Comparison of ENCODE assay signal across 1 cellular context in the genomic region with DNA sequence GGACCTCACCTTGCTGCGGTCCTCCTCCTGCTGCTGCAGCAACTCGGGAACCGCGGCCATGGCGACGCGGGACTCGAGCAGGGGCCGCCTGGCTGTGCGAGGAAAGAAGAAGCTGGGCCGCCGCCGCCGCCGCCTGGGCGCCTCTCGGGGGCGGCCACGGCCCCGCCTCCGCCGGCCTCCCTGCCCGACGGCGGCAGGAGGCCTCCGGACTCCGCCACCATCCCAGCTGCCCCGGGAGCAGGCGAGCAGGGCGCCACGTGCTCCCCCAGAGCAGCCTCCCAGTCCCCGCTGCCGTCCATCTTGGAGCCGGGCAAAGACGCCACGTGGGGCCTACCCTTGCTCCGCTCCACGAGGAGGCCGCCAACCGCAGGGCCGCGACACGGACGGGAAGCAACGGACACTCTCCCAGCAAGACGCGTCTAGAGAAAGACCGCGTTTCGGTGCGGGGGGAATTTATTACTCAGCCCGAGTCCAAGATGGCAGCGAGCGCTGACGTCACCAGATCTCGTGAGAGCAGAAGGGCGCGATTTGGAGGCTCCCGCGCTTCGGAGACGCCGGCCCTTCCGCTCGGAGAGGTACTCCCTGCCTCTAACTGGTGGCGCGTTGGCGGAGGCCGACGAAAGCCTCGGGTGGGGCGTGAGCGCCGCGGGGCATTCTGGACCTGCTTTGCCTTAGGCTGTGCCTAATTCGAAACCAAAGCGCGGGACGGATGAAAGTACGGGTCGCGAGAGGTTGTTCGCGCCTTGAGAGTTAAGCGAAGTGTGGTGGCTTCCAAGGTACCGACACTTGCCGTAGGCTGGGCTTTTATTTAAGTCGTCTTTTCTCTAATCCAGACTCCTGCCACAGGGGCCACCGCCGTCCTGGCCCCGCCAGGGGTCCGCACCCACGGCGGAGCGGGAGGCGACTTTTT.
A peak's percentile ranks its signal among the peaks of the same experiment; 100 is the strongest.
TF ChIP-seq lines count a peak whose summit lies in the region.

A gene with protein sequence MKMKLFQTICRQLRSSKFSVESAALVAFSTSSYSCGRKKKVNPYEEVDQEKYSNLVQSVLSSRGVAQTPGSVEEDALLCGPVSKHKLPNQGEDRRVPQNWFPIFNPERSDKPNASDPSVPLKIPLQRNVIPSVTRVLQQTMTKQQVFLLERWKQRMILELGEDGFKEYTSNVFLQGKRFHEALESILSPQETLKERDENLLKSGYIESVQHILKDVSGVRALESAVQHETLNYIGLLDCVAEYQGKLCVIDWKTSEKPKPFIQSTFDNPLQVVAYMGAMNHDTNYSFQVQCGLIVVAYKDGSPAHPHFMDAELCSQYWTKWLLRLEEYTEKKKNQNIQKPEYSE (plus strand): TSS at position 653 of the 910 bp plus-strand sequence. CDS start 842 bp downstream, outside the sequence.
A gene (minus strand): TSS at position 429 of the 910 bp plus-strand sequence. CDS start 369 bp downstream, at position 60.

TF ChIP-seq in HepG2, 621 proteins besides CTCF, POLR2A, EP300 and RAD21 (continued from another document and continues in another):
- TF ChIP-seq, protein P1, sequence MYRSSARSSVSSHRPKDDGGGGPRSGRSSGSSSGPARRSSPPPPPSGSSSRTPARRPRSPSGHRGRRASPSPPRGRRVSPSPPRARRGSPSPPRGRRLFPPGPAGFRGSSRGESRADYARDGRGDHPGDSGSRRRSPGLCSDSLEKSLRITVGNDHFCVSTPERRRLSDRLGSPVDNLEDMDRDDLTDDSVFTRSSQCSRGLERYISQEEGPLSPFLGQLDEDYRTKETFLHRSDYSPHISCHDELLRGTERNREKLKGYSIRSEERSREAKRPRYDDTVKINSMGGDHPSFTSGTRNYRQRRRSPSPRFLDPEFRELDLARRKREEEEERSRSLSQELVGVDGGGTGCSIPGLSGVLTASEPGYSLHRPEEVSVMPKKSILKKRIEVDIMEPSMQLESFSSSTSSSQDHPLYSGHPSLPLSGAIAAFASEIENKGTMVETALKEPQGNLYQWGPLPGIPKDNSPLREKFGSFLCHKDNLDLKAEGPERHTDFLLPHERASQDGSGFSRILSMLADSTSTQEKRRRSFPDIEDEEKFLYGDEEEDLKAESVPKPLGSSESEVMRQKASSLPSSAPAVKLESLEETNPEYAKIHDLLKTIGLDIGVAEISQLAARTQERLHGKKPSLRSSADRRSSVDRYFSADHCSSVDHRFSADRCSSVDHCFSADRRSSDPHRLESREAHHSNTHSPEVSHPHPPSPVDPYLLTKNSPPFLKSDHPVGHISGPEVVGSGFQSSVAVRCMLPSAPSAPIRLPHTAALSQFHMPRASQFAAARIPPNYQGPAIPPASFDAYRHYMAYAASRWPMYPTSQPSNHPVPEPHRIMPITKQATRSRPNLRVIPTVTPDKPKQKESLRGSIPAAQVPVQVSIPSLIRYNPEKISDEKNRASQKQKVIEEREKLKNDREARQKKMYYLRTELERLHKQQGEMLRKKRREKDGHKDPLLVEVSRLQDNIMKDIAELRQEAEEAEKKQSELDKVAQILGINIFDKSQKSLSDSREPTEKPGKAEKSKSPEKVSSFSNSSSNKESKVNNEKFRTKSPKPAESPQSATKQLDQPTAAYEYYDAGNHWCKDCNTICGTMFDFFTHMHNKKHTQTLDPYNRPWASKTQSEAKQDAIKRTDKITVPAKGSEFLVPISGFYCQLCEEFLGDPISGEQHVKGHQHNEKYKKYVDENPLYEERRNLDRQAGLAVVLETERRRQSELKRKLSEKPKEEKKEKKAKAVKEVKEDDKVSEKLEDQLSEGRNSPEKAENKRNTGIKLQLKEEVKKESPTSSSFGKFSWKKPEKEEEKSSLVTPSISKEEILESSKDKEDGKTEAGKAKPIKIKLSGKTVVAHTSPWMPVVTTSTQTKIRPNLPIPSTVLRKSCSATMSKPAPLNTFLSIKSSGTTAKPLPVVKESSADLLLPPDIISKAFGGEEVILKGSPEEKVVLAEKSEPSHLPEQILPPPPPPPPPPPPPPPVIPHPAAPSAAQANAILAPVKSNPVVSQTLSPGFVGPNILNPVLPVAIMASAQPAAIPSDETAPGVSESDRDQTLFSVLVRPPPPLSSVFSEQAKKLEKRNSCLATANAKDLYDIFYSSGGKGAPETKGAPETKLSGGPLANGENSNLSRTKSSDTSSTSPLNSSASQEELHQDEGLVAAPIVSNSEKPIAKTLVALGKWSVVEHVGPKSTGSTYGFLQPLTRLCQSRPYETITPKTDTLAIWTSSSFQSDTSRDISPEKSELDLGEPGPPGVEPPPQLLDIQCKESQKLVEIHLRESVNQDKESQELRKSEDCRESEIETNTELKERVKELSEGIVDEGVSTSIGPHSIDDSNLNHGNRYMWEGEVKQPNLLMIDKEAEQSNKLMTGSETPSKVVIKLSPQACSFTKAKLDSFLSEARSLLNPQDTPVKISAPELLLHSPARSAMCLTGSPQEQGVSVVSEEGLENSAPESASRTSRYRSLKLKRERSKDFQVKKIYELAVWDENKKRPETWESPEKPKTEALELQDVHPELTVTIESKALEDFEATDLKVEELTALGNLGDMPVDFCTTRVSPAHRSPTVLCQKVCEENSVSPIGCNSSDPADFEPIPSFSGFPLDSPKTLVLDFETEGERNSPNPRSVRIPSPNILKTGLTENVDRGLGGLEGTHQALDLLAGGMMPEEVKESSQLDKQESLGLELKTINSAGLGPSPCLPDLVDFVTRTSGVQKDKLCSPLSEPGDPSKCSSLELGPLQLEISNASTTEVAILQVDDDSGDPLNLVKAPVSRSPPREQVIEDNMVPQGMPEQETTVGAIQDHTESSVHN (CRISPR knock-in tag; IDR thresholded peaks at IDR 0.05), result no peak; the same call in 1 of the 2 replicates
- peak; percentile 99 for TF ChIP-seq KLF12 (CRISPR knock-in tag; IDR thresholded peaks at IDR 0.05; ENCODE audit: borderline replicate concordance)
- TF ChIP-seq, protein P2, sequence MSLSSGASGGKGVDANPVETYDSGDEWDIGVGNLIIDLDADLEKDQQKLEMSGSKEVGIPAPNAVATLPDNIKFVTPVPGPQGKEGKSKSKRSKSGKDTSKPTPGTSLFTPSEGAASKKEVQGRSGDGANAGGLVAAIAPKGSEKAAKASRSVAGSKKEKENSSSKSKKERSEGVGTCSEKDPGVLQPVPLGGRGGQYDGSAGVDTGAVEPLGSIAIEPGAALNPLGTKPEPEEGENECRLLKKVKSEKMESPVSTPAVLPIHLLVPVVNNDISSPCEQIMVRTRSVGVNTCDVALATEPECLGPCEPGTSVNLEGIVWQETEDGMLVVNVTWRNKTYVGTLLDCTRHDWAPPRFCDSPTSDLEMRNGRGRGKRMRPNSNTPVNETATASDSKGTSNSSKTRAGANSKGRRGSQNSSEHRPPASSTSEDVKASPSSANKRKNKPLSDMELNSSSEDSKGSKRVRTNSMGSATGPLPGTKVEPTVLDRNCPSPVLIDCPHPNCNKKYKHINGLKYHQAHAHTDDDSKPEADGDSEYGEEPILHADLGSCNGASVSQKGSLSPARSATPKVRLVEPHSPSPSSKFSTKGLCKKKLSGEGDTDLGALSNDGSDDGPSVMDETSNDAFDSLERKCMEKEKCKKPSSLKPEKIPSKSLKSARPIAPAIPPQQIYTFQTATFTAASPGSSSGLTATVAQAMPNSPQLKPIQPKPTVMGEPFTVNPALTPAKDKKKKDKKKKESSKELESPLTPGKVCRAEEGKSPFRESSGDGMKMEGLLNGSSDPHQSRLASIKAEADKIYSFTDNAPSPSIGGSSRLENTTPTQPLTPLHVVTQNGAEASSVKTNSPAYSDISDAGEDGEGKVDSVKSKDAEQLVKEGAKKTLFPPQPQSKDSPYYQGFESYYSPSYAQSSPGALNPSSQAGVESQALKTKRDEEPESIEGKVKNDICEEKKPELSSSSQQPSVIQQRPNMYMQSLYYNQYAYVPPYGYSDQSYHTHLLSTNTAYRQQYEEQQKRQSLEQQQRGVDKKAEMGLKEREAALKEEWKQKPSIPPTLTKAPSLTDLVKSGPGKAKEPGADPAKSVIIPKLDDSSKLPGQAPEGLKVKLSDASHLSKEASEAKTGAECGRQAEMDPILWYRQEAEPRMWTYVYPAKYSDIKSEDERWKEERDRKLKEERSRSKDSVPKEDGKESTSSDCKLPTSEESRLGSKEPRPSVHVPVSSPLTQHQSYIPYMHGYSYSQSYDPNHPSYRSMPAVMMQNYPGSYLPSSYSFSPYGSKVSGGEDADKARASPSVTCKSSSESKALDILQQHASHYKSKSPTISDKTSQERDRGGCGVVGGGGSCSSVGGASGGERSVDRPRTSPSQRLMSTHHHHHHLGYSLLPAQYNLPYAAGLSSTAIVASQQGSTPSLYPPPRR (CRISPR knock-in tag; IDR thresholded peaks at IDR 0.05; ENCODE audit: borderline replicate concordance), result peak; percentile 68; the same call in 1 of the 2 replicates
- peak; percentile 97 for TF ChIP-seq JDP2 (CRISPR knock-in tag; IDR thresholded peaks at IDR 0.05; ENCODE audit: borderline replicate concordance)
- TF ChIP-seq TBX3 (IDR thresholded peaks at IDR 0.05; ENCODE audit: borderline replicate concordance), result peak; percentile 86
- TF ChIP-seq, protein P3, sequence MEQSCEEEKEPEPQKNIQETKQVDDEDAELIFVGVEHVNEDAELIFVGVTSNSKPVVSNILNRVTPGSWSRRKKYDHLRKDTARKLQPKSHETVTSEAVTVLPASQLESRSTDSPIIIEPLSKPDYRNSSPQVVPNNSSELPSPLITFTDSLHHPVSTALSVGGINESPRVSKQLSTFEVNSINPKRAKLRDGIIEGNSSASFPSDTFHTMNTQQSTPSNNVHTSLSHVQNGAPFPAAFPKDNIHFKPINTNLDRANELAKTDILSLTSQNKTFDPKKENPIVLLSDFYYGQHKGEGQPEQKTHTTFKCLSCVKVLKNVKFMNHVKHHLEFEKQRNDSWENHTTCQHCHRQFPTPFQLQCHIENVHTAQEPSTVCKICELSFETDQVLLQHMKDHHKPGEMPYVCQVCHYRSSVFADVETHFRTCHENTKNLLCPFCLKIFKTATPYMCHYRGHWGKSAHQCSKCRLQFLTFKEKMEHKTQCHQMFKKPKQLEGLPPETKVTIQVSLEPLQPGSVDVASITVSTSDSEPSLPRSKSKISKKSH (CRISPR knock-in tag; IDR thresholded peaks at IDR 0.05; ENCODE audit: borderline replicate concordance), result peak; percentile 89
- peak; percentile 83 for TF ChIP-seq NCOA1 (CRISPR knock-in tag; IDR thresholded peaks at IDR 0.05)
- TF ChIP-seq NR2F2 (IDR thresholded peaks at IDR 0.05; ENCODE audit: borderline replicate concordance, low read depth), result 0 out of 2 replicates have a peak, but pooled peaks have one; percentile 60
- TF ChIP-seq, protein P4, sequence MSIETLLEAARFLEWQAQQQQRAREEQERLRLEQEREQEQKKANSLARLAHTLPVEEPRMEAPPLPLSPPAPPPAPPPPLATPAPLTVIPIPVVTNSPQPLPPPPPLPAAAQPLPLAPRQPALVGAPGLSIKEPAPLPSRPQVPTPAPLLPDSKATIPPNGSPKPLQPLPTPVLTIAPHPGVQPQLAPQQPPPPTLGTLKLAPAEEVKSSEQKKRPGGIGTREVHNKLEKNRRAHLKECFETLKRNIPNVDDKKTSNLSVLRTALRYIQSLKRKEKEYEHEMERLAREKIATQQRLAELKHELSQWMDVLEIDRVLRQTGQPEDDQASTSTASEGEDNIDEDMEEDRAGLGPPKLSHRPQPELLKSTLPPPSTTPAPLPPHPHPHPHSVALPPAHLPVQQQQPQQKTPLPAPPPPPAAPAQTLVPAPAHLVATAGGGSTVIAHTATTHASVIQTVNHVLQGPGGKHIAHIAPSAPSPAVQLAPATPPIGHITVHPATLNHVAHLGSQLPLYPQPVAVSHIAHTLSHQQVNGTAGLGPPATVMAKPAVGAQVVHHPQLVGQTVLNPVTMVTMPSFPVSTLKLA (IDR thresholded peaks at IDR 0.05), result peak; percentile 95
- peak; percentile 96 for TF ChIP-seq MIXL1 (CRISPR knock-in tag; IDR thresholded peaks at IDR 0.05)
- TF ChIP-seq CC2D1A (CRISPR knock-in tag; IDR thresholded peaks at IDR 0.05), result peak; percentile 99
- peak; percentile 98 for TF ChIP-seq ZNF672 (CRISPR knock-in tag; IDR thresholded peaks at IDR 0.05)
- TF ChIP-seq, protein P5, sequence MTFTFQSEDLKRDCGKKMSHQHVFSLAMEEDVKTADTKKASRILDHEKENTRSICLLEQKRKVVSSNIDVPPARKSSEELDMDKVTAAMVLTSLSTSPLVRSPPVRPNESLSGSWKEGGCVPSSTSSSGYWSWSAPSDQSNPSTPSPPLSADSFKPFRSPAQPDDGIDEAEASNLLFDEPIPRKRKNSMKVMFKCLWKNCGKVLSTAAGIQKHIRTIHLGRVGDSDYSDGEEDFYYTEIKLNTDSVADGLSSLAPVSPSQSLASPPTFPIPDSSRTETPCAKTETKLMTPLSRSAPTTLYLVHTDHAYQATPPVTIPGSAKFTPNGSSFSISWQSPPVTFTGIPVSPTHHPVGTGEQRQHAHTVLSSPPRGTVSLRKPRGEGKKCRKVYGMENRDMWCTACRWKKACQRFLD (CRISPR knock-in tag; IDR thresholded peaks at IDR 0.05; ENCODE audit: borderline replicate concordance), result peak; percentile 94
- peak; percentile 94; the same call in 1 of the 2 replicates for TF ChIP-seq DNMT1 (CRISPR knock-in tag; IDR thresholded peaks at IDR 0.05)
- peak; percentile 82; the same call in 1 of the 2 replicates for TF ChIP-seq ZZZ3 (CRISPR knock-in tag; IDR thresholded peaks at IDR 0.05; ENCODE audit: borderline replicate concordance)
- peak; percentile 80; the same call in 1 of the 2 replicates for TF ChIP-seq ZNF205 (CRISPR knock-in tag; IDR thresholded peaks at IDR 0.05)
- 0 out of 2 replicates have a peak, but pooled peaks have one; percentile 43 for TF ChIP-seq KDM6A (CRISPR knock-in tag; IDR thresholded peaks at IDR 0.05; ENCODE audit: low read depth)
- TF ChIP-seq, protein P6, sequence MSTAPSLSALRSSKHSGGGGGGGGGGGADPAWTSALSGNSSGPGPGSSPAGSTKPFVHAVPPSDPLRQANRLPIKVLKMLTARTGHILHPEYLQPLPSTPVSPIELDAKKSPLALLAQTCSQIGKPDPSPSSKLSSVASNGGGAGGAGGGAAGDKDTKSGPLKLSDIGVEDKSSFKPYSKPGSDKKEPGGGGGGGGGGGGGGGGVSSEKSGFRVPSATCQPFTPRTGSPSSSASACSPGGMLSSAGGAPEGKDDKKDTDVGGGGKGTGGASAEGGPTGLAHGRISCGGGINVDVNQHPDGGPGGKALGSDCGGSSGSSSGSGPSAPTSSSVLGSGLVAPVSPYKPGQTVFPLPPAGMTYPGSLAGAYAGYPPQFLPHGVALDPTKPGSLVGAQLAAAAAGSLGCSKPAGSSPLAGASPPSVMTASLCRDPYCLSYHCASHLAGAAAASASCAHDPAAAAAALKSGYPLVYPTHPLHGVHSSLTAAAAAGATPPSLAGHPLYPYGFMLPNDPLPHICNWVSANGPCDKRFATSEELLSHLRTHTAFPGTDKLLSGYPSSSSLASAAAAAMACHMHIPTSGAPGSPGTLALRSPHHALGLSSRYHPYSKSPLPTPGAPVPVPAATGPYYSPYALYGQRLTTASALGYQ (CRISPR knock-in tag; IDR thresholded peaks at IDR 0.05), result peak; percentile 66; the same call in 1 of the 2 replicates
- TF ChIP-seq RFX5 (IDR thresholded peaks at IDR 0.05; ENCODE audit: low read depth, low read length), result 0 out of 2 replicates have a peak, but pooled peaks have one; percentile 68
- TF ChIP-seq, protein P7, sequence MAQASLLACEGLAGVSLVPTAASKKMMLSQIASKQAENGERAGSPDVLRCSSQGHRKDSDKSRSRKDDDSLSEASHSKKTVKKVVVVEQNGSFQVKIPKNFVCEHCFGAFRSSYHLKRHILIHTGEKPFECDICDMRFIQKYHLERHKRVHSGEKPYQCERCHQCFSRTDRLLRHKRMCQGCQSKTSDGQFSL (CRISPR knock-in tag; IDR thresholded peaks at IDR 0.05), result peak; percentile 87
- TF ChIP-seq ZNF251 (CRISPR knock-in tag; IDR thresholded peaks at IDR 0.05), result no peak
- TF ChIP-seq, protein P8, sequence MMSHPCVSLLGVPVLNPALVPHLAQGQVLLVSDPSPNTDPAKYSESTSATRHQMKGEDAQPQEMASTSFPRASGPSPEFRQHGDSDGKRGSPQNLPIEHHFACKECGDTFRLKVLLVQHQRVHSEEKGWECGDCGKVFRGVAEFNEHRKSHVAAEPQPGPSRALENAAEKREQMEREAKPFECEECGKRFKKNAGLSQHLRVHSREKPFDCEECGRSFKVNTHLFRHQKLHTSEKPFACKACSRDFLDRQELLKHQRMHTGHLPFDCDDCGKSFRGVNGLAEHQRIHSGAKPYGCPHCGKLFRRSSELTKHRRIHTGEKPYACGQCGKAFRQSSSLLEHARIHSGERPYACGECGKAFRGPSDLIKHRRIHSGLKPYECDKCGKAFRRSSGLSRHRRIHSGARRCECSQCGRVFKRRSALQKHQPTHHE (CRISPR knock-in tag; IDR thresholded peaks at IDR 0.05; ENCODE audit: borderline replicate concordance), result peak; percentile 94
